Comparison of ENCODE assay signal across 8 cellular contexts in the genomic region with DNA sequence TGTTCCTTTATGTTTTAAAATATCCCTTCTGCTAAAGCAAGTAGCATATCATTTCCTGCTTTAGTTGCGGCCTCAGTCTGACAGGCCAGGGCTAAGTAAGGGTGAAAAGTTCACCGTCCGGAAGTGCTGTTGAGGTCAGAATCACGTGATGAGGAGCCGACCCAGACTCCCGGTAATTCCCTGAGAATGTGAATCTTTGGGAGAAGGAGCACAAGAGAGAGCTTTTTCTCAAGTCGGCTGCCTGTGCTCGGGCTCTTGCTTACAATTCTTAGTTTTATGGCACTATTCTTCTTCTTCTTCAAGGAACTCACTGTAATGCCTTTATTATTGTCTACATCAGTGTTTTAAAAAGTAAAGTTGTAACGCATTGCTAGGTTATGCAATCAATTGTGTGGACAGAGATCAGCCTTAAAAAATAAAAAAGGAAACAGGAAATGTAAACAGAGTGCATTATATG.
DNase-seq lines count a peak whose midpoint lies in the region; ATAC-seq and TF ChIP-seq lines count a peak whose summit lies in the region.

No MANE protein-coding gene starts in this region.

- peaks cover 49% of the 10 kb centered on the region for H3K36me3 Mint-ChIP-seq in nephron (ENCODE audit: low read depth)
- no peaks in the 10 kb centered on the region for H3K36me3 Mint-ChIP-seq in effector memory CD8-positive, alpha-beta T cell (ENCODE audit: insufficient read depth)

- no peaks in the 10 kb centered on the region for H3K9me3 Mint-ChIP-seq in nephron
- no peaks in the 10 kb centered on the region for H3K9me3 Mint-ChIP-seq in effector memory CD8-positive, alpha-beta T cell

- H3K27me3 Mint-ChIP-seq in nephron (ENCODE audit: low read depth), result no peaks in the 10 kb centered on the region
- H3K27me3 Mint-ChIP-seq in effector memory CD8-positive, alpha-beta T cell, result no peaks in the 10 kb centered on the region

- peak overlapping the region; percentile 96 to 97 (median 96) for H3K27ac Mint-ChIP-seq in nephron
- H3K27ac Mint-ChIP-seq in effector memory CD8-positive, alpha-beta T cell, result no peak overlapping the region

- DNase-seq in AG08395 (ENCODE audit: low spot score) (peak; percentile 74), fibroblast of gingiva (ENCODE audit: low read depth) (peak; percentile 54)
- no peak for DNase-seq in effector memory CD8-positive, alpha-beta T cell

- peak overlapping the region; percentile 62 to 70 (median 63) for H3K4me3 Mint-ChIP-seq in nephron
- no peak overlapping the region for H3K4me3 Mint-ChIP-seq in effector memory CD8-positive, alpha-beta T cell

- ATAC-seq in GM18868 (IDR thresholded peaks at IDR 0.05; ENCODE audit: unreplicated experiment) (peak; percentile 58), HG03196 (IDR thresholded peaks at IDR 0.05; ENCODE audit: unreplicated experiment) (peak; percentile 75), SK-N-SH treated with all-trans-retinoic acid at 6 μM for 48 hours (peak; percentile 83), HG03045 (IDR thresholded peaks at IDR 0.05; ENCODE audit: unreplicated experiment) (no peak)
- no peak for ATAC-seq in effector memory CD8-positive, alpha-beta T cell (replicated peaks)

- H3K4me1 Mint-ChIP-seq in nephron, result peaks cover 64% of the 10 kb centered on the region
- peaks cover 0 to 1% of the 10 kb centered on the region in 2 donors for H3K4me1 Mint-ChIP-seq in effector memory CD8-positive, alpha-beta T cell (ENCODE audit: low read depth in 2 of 2)

- TF ChIP-seq CTCF in nephron (IDR thresholded peaks at IDR 0.05; ENCODE audit: unreplicated experiment in 3 of 3), result no peak

TF ChIP-seq in SK-N-SH treated with all-trans-retinoic acid at 6 μM for 48 hours, 23 proteins besides CTCF, POLR2A, EP300 and RAD21:
- TF ChIP-seq ZNF565 (CRISPR knock-in tag; conservative IDR thresholded peaks at IDR 0.05; ENCODE audit: low read depth) (0 out of 2 replicates have a peak, but pooled peaks have one; percentile 68), TCF4 (CRISPR knock-in tag; IDR thresholded peaks at IDR 0.05; ENCODE audit: borderline replicate concordance) (peak; percentile 58; the same call in 1 of the 2 replicates), ESRRG (CRISPR knock-in tag; IDR thresholded peaks at IDR 0.05) (no peak), SNAI2 (CRISPR knock-in tag; IDR thresholded peaks at IDR 0.05) (peak; percentile 73; the same call in 1 of the 2 replicates), TOX (CRISPR knock-in tag; IDR thresholded peaks at IDR 0.05; ENCODE audit: borderline replicate concordance) (peak; percentile 38; the same call in 1 of the 2 replicates), GLIS3 (CRISPR knock-in tag; IDR thresholded peaks at IDR 0.05) (no peak), ARNTL (CRISPR knock-in tag; IDR thresholded peaks at IDR 0.05; ENCODE audit: borderline replicate concordance, low read depth) (0 out of 2 replicates have a peak, but pooled peaks have one; percentile 23), ZNF8 (CRISPR knock-in tag; IDR thresholded peaks at IDR 0.05) (peak; percentile 41; the same call in 1 of the 2 replicates), RARB (CRISPR knock-in tag; IDR thresholded peaks at IDR 0.05) (peak; percentile 38; the same call in 1 of the 2 replicates), ZFP3 (CRISPR knock-in tag; IDR thresholded peaks at IDR 0.05) (no peak; the same call in 1 of the 2 replicates), BACH2 (CRISPR knock-in tag; IDR thresholded peaks at IDR 0.05; ENCODE audit: borderline replicate concordance) (no peak), PPARA (CRISPR knock-in tag; IDR thresholded peaks at IDR 0.05; ENCODE audit: borderline replicate concordance) (0 out of 2 replicates have a peak, but pooled peaks have one; percentile 47), ISL1 (CRISPR knock-in tag; IDR thresholded peaks at IDR 0.05) (peak; percentile 62), ZFP30 (CRISPR knock-in tag; IDR thresholded peaks at IDR 0.05) (no peak)
- TF ChIP-seq, protein P1, sequence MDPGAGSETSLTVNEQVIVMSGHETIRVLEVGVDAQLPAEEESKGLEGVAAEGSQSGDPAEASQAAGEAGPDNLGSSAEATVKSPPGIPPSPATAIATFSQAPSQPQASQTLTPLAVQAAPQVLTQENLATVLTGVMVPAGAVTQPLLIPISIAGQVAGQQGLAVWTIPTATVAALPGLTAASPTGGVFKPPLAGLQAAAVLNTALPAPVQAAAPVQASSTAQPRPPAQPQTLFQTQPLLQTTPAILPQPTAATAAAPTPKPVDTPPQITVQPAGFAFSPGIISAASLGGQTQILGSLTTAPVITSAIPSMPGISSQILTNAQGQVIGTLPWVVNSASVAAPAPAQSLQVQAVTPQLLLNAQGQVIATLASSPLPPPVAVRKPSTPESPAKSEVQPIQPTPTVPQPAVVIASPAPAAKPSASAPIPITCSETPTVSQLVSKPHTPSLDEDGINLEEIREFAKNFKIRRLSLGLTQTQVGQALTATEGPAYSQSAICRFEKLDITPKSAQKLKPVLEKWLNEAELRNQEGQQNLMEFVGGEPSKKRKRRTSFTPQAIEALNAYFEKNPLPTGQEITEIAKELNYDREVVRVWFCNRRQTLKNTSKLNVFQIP (CRISPR knock-in tag; IDR thresholded peaks at IDR 0.05; ENCODE audit: borderline replicate concordance, low read depth), result no peak
- TF ChIP-seq, protein P2, sequence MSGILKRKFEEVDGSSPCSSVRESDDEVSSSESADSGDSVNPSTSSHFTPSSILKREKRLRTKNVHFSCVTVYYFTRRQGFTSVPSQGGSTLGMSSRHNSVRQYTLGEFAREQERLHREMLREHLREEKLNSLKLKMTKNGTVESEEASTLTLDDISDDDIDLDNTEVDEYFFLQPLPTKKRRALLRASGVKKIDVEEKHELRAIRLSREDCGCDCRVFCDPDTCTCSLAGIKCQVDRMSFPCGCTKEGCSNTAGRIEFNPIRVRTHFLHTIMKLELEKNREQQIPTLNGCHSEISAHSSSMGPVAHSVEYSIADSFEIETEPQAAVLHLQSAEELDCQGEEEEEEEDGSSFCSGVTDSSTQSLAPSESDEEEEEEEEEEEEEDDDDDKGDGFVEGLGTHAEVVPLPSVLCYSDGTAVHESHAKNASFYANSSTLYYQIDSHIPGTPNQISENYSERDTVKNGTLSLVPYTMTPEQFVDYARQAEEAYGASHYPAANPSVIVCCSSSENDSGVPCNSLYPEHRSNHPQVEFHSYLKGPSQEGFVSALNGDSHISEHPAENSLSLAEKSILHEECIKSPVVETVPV (CRISPR knock-in tag; IDR thresholded peaks at IDR 0.05), result peak; percentile 10; the same call in 1 of the 2 replicates
- TF ChIP-seq, protein P3, sequence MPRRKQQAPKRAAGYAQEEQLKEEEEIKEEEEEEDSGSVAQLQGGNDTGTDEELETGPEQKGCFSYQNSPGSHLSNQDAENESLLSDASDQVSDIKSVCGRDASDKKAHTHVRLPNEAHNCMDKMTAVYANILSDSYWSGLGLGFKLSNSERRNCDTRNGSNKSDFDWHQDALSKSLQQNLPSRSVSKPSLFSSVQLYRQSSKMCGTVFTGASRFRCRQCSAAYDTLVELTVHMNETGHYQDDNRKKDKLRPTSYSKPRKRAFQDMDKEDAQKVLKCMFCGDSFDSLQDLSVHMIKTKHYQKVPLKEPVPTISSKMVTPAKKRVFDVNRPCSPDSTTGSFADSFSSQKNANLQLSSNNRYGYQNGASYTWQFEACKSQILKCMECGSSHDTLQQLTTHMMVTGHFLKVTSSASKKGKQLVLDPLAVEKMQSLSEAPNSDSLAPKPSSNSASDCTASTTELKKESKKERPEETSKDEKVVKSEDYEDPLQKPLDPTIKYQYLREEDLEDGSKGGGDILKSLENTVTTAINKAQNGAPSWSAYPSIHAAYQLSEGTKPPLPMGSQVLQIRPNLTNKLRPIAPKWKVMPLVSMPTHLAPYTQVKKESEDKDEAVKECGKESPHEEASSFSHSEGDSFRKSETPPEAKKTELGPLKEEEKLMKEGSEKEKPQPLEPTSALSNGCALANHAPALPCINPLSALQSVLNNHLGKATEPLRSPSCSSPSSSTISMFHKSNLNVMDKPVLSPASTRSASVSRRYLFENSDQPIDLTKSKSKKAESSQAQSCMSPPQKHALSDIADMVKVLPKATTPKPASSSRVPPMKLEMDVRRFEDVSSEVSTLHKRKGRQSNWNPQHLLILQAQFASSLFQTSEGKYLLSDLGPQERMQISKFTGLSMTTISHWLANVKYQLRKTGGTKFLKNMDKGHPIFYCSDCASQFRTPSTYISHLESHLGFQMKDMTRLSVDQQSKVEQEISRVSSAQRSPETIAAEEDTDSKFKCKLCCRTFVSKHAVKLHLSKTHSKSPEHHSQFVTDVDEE (CRISPR knock-in tag; IDR thresholded peaks at IDR 0.05), result peak; percentile 12; the same call in 1 of the 2 replicates
- TF ChIP-seq, protein P4, sequence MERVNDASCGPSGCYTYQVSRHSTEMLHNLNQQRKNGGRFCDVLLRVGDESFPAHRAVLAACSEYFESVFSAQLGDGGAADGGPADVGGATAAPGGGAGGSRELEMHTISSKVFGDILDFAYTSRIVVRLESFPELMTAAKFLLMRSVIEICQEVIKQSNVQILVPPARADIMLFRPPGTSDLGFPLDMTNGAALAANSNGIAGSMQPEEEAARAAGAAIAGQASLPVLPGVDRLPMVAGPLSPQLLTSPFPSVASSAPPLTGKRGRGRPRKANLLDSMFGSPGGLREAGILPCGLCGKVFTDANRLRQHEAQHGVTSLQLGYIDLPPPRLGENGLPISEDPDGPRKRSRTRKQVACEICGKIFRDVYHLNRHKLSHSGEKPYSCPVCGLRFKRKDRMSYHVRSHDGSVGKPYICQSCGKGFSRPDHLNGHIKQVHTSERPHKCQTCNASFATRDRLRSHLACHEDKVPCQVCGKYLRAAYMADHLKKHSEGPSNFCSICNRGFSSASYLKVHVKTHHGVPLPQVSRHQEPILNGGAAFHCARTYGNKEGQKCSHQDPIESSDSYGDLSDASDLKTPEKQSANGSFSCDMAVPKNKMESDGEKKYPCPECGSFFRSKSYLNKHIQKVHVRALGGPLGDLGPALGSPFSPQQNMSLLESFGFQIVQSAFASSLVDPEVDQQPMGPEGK (CRISPR knock-in tag; IDR thresholded peaks at IDR 0.05; ENCODE audit: borderline replicate concordance), result no peak

Comparison
In these comparisons a context has a peak if more than half of its experiments do, and no peak if none do; other contexts are left out.
1. DNase-seq: peak in AG08395 (single experiment) and fibroblast of gingiva (single experiment); none in effector memory CD8-positive, alpha-beta T cell (0 of 3).
2. ATAC-seq: peak in GM18868 (single experiment), HG03196 (single experiment) and SK-N-SH treated with all-trans-retinoic acid at 6 μM for 48 hours (single experiment); none in effector memory CD8-positive, alpha-beta T cell (single experiment) and HG03045 (single experiment).
3. H3K27ac Mint-ChIP-seq: peak in nephron (3 of 3); none in effector memory CD8-positive, alpha-beta T cell (0 of 2).
4. H3K4me3 Mint-ChIP-seq: peak in nephron (3 of 3); none in effector memory CD8-positive, alpha-beta T cell (0 of 2).